Comparison of ENCODE assay signal across 12 cellular contexts in the genomic region with DNA sequence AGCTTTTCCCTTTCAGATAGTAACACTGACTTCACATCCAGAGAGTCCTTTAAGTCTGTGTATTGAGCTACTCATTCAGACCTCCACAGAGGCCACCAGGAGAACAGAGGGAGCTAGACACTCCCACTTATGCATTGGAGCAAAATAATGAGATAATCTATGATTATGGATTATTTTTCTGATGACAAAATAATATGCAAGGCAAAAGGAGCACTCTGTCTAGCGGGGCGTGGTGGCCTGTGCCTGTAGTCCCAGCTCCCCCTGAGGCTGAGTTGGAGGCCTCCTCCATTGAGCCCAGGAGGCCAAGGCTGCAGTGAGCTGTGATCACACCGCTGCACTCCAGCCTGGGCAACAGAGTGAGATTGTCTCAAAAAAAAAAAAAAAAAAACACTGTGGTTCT. TPM values are rescaled to one million over a fixed set of nuclear protein-coding genes. Genes with fewer than 3 reads are reported as not detected.
DNase-seq lines count a peak whose midpoint lies in the region; ATAC-seq, FAIRE-seq and TF ChIP-seq lines count a peak whose summit lies in the region.
"Had no signal": no experiment of that assay in that cellular context is flagged by ENCODE, and none has a peak within 500 bp of the region (broad histone marks: within the 10 kb centered on the region; RNA-seq: fewer than 3 reads in every experiment).

No MANE protein-coding gene starts in this region.

- H3K4me1 ChIP-seq in A549: peaks cover 28% of the 10 kb centered on the region
- peaks cover 31% of the 10 kb centered on the region for H3K4me1 ChIP-seq in PC-3 (ENCODE audit: insufficient read depth, low read length)
- H3K4me1 ChIP-seq in esophagus muscularis mucosa: peaks cover 15 to 35% (median 32%) of the 10 kb centered on the region in 4 donors
- peaks cover 2% of the 10 kb centered on the region for H3K4me1 ChIP-seq in parathyroid adenoma

- no peak for TF ChIP-seq POLR2A in A549 (IDR thresholded peaks at IDR 0.05; ENCODE audit: low read length)
- no peak for TF ChIP-seq POLR2A in esophagus muscularis mucosa (IDR thresholded peaks at IDR 0.05; ENCODE audit: low read depth)

- H3K9me2 ChIP-seq in PC-3 (replicated peaks; ENCODE audit: low read length): no peaks in the 10 kb centered on the region

- no peak for TF ChIP-seq EP300 in A549 (IDR thresholded peaks at IDR 0.05)
- no peak for TF ChIP-seq EP300 in esophagus muscularis mucosa (IDR thresholded peaks at IDR 0.05)

- H3K36me3 Mint-ChIP-seq in activated T-cell treated with anti-CD3 and anti-CD28 coated beads, Interleukin-2, amount 50 U/mL, for 72 hours (ENCODE audit: insufficient read depth in 2 of 2): peaks cover 0 to 3% of the 10 kb centered on the region in 2 donors

- H3K27ac ChIP-seq in A549: peak overlapping the region; percentile 94 to 95
- peak overlapping the region; percentile 98 for H3K27ac ChIP-seq in PC-3 (ENCODE audit: low read length)
- peak overlapping the region; percentile 98 to 100 (median 99) for H3K27ac ChIP-seq in esophagus muscularis mucosa (replicated peaks in 1 of 4)
- peak overlapping the region; percentile 84 for H3K27ac ChIP-seq in parathyroid adenoma

- H3K9me3 Mint-ChIP-seq in activated T-cell treated with anti-CD3 and anti-CD28 coated beads, Interleukin-2, amount 50 U/mL, for 72 hours: no peaks in the 10 kb centered on the region

- H3K9ac ChIP-seq in PC-3 (ENCODE audit: low read length) (peak overlapping the region; percentile 22), parathyroid adenoma (no peak overlapping the region)

- intact Hi-C loops in PC-3 (cut with micrococcal nuclease) (loop anchor here (10.0 kb wide), 1 partner anchor 191 kb away; the partner anchor contains the start of gene SLC66A3), esophagus muscularis mucosa (cut with DNase I) (no loop called here)

- H3K27me3 Mint-ChIP-seq in activated T-cell treated with anti-CD3 and anti-CD28 coated beads, Interleukin-2, amount 50 U/mL, for 72 hours (ENCODE audit: low read depth): no peaks in the 10 kb centered on the region

- 97% methylated on average over 3 of the region's 3 CpGs for WGBS in A549 (ENCODE audit: missing lambda C conversion rate)
- WGBS in esophagus muscularis mucosa: 98% methylated on average over 3 of the region's 3 CpGs

- H3K4me2 ChIP-seq in A549: peak overlapping the region; percentile 95
- H3K4me2 ChIP-seq in PC-3 (ENCODE audit: low read length): peak overlapping the region; percentile 92
- peak overlapping the region; percentile 8 for H3K4me2 ChIP-seq in parathyroid adenoma (ENCODE audit: low read length)

- H3K27ac Mint-ChIP-seq in activated T-cell treated with anti-CD3 and anti-CD28 coated beads, Interleukin-2, amount 50 U/mL, for 72 hours: no peak overlapping the region

- H3F3A ChIP-seq in PC-3 (ENCODE audit: low read length, unreplicated experiment): no peaks in the 10 kb centered on the region

- H3K79me2 ChIP-seq in PC-3 (ENCODE audit: low read length) (peaks cover 31% of the 10 kb centered on the region), parathyroid adenoma (no peaks in the 10 kb centered on the region)

- BruUV-seq in PC-3 (replicated peaks; lab: Mats Ljungman, UMichigan): no TSS peak

- H3K9me3 ChIP-seq in A549 (no peaks in the 10 kb centered on the region), PC-3 (ENCODE audit: low read length) (no peaks in the 10 kb centered on the region), esophagus muscularis mucosa (no peaks in the 10 kb centered on the region), parathyroid adenoma (ENCODE audit: control insufficient read depth, low read length) (no peaks in the 10 kb centered on the region)
- H3K9me3 ChIP-seq: HAP-1 had no signal

- CTCF ChIA-PET in A549 (lab: Yijun Ruan, JAX): interaction anchor here (0.6 to 3.1 kb wide), 8 partner anchors 9 to 213 kb away, joined by 3 to 14 read pairs (median 4); a partner anchor contains a TSS
- CTCF ChIA-PET in PC-3 (lab: Charles Lee): interaction anchor here (3.0 kb wide), 1 partner anchor 28 kb away, joined by 19 read pairs; no protein-coding TSS in a partner anchor

- no peak for DNase-seq in A549 (ENCODE audit: low read depth in 1 of 2, low spot score in 1 of 2)
- no peak for DNase-seq in PC-3
- DNase-seq in esophagus muscularis mucosa (ENCODE audit: extremely low spot score): no peak
- DNase-seq in activated CD8-positive, alpha-beta memory T cell treated with anti-CD3 and anti-CD28 coated beads, Interleukin-2, amount 50 U/mL, for 4 hours: no peak
- DNase-seq in activated T-cell treated with anti-CD3 and anti-CD28 coated beads, Interleukin-2, amount 50 U/mL, for 72 hours: no peak
- no peak for DNase-seq in GM19238 (ENCODE audit: insufficient read length, low spot score)
- DNase-seq: NCI-H774, SW 1271 had no signal

- H3K27me3 ChIP-seq in PC-3 (ENCODE audit: low read length) (no peaks in the 10 kb centered on the region), esophagus muscularis mucosa (peaks cover 0 to 3% (median 0%) of the 10 kb centered on the region in 4 donors), parathyroid adenoma (ENCODE audit: control insufficient read depth, insufficient read depth, low read length) (no peaks in the 10 kb centered on the region)

- peaks cover 19% of the 10 kb centered on the region for H4K20me1 ChIP-seq in PC-3 (ENCODE audit: low read length)

- ATAC-seq in A549 (no peak), PC-3 (no peak), GM21723 (IDR thresholded peaks at IDR 0.05; ENCODE audit: unreplicated experiment) (no peak)
- ATAC-seq in activated T-cell treated with anti-CD3 and anti-CD28 coated beads, Interleukin-2, amount 50 U/mL, for 72 hours (replicated peaks in 1 of 2): no peak

- TF ChIP-seq RAD21 in A549 (conservative IDR thresholded peaks at IDR 0.05 in 1 of 2, IDR thresholded peaks at IDR 0.05 in 1 of 2): no peak

- no peak overlapping the region for H3K4me3 Mint-ChIP-seq in activated T-cell treated with anti-CD3 and anti-CD28 coated beads, Interleukin-2, amount 50 U/mL, for 72 hours

- POLR2A ChIA-PET in A549 (lab: Yijun Ruan, JAX) (interaction anchor here (1.3 to 4.8 kb wide), 5 partner anchors 10 to 43 kb away, joined by 4 to 82 read pairs (median 9); no protein-coding TSS in a partner anchor), PC-3 (lab: Charles Lee; ENCODE audit: unreplicated experiment) (interaction anchor here (0.6 to 0.7 kb wide), 2 partner anchors 41 to 65 kb away, joined by 3 to 4 read pairs; no protein-coding TSS in a partner anchor)

- H3K36me3 ChIP-seq in PC-3 (ENCODE audit: low read depth, low read length) (no peaks in the 10 kb centered on the region), esophagus muscularis mucosa (no peaks in the 10 kb centered on the region), parathyroid adenoma (ENCODE audit: control insufficient read depth, insufficient read depth, low read length) (no peaks in the 10 kb centered on the region)
- H3K36me3 ChIP-seq: HAP-1 had no signal

- FAIRE-seq in A549 (lab: Jason Lieb, UNC): no peak
- FAIRE-seq: keratinocyte had no signal

- H2AFZ ChIP-seq in PC-3 (ENCODE audit: low read length): no peak overlapping the region
- no peak overlapping the region for H2AFZ ChIP-seq in parathyroid adenoma

- no peak overlapping the region for H3K4me3 ChIP-seq in A549
- H3K4me3 ChIP-seq in PC-3 (ENCODE audit: low read length): peak overlapping the region; percentile 72; the same call in 1 of the 2 replicates
- H3K4me3 ChIP-seq in esophagus muscularis mucosa: no peak overlapping the region
- no peak overlapping the region for H3K4me3 ChIP-seq in parathyroid adenoma (ENCODE audit: low read depth, low read length)

- TF ChIP-seq CTCF in A549 (IDR thresholded peaks at IDR 0.05): no peak
- no peak for TF ChIP-seq CTCF in PC-3 (conservative IDR thresholded peaks at IDR 0.05; ENCODE audit: low read depth, low read length)
- no peak for TF ChIP-seq CTCF in esophagus muscularis mucosa (IDR thresholded peaks at IDR 0.05)
- no peak for TF ChIP-seq CTCF in parathyroid adenoma (IDR thresholded peaks at IDR 0.05)

- peaks cover 15% of the 10 kb centered on the region for H3K4me1 Mint-ChIP-seq in activated T-cell treated with anti-CD3 and anti-CD28 coated beads, Interleukin-2, amount 50 U/mL, for 72 hours (ENCODE audit: low read depth)

TF ChIP-seq in A549, 52 proteins besides CTCF, POLR2A, EP300 and RAD21:
- TF ChIP-seq E2F6 (IDR thresholded peaks at IDR 0.05; ENCODE audit: borderline replicate concordance, low read depth): no peak
- no peak for TF ChIP-seq RFX5 (IDR thresholded peaks at IDR 0.05)
- no peak for TF ChIP-seq HOXB5 (CRISPR knock-in tag; IDR thresholded peaks at IDR 0.05)
- no peak for TF ChIP-seq TFCP2L1 (CRISPR knock-in tag; IDR thresholded peaks at IDR 0.05)
- no peak for TF ChIP-seq MAZ (IDR thresholded peaks at IDR 0.05; ENCODE audit: borderline replicate concordance, low read depth, low read length)
- TF ChIP-seq GATA3 (IDR thresholded peaks at IDR 0.05; ENCODE audit: borderline replicate concordance): no peak
- no peak for TF ChIP-seq POLR2AphosphoS2 (conservative IDR thresholded peaks at IDR 0.05; ENCODE audit: low read length)
- no peak for TF ChIP-seq EHMT2 (IDR thresholded peaks at IDR 0.05; ENCODE audit: low read depth)
- TF ChIP-seq HEYL (CRISPR knock-in tag; IDR thresholded peaks at IDR 0.05): no peak
- no peak for TF ChIP-seq MYC (IDR thresholded peaks at IDR 0.05; ENCODE audit: borderline replicate concordance, low read length)
- TF ChIP-seq SREBF2 (IDR thresholded peaks at IDR 0.05): no peak
- no peak for TF ChIP-seq FOSL2 (IDR thresholded peaks at IDR 0.05)
- TF ChIP-seq FOSL2 (CRISPR knock-in tag; IDR thresholded peaks at IDR 0.05): no peak
- no peak for TF ChIP-seq JUN (IDR thresholded peaks at IDR 0.05)
- TF ChIP-seq CBX2 (IDR thresholded peaks at IDR 0.05; ENCODE audit: borderline replicate concordance, low read depth): no peak
- TF ChIP-seq NPAS2 (CRISPR knock-in tag; IDR thresholded peaks at IDR 0.05; ENCODE audit: borderline replicate concordance): no peak

RNA-seq across cellular contexts. Expression of gene ROCK2, which starts 1.7 kb away (rescaled TPM):
- polyA plus RNA-seq in A549 (2011; rRNA removed) (33.4 and 38.7 TPM in 2 replicates), A549 (2017; fragmentation: RNase III; extraction: RNeasy Plus Mini Kit Qiagen cat#74134 plus additional on column Dnase treatment) (34.0 to 38.0 TPM (median 36.4 TPM) in 3 replicates)
- 5.9 and 6.5 TPM in 2 replicates for polyA plus RNA-seq in A549 (2012; cell fraction: cytosol; rRNA removed)
- polyA plus RNA-seq in A549 (2012; cell fraction: nucleus; rRNA removed): 4.2 and 6.9 TPM in 2 replicates
- 28.9 and 30.0 TPM in 2 replicates for polyA minus RNA-seq in A549 (2011; rRNA and poly(A)+ RNA removed)
- total RNA-seq in PC-3 (2014; rRNA removed) (35.3 and 40.7 TPM in 2 replicates), esophagus muscularis mucosa (100 to 1,000 TPM in 2 of 4 donors, 10 to 100 TPM in 2; 90.0 to 119 (median 101) TPM)
- total RNA-seq in activated T-cell treated with anti-CD3 and anti-CD28 coated beads, Interleukin-2, amount 50 U/mL, for 72 hours: 10 to 100 TPM; 14.7 to 15.3 TPM

Comparison
In these comparisons a context has a peak if more than half of its experiments do, and no peak if none do; other contexts are left out.
1. H3K4me2 ChIP-seq: peak in every context shown above with its lines; median percentile 95 in A549; 92 in PC-3; 8 in parathyroid adenoma.